25 cellular contexts compared by ENCODE assay signal in genomic region chr3:56983427-56983826, GRCh38.
"Had no signal": no experiment of that assay in that cellular context is flagged by ENCODE, and none has a peak within 500 bp of the region (broad histone marks: within the 10 kb centered on the region; RNA-seq: fewer than 3 reads in every experiment).

No MANE protein-coding gene starts in this region.

- ATAC-seq: heart left ventricle; left colon; left lung; mucosa of descending colon; naive thymus-derived CD4-positive, alpha-beta T cell; natural killer cell treated with Interleukin-12 subunit alpha and Interleukin-12 subunit beta and Interleukin-15 and Interleukin-18, amount 100 ng/mL, for 72 hours; right lobe of liver; stimulated activated naive CD8-positive, alpha-beta T cell treated with anti-CD3 and anti-CD28 coated beads, Interleukin-15, amount 100 ng/mL, for 72 hours; upper lobe of right lung had no signal

- H3K36me3 Mint-ChIP-seq: immature natural killer cell; naive thymus-derived CD4-positive, alpha-beta T cell; natural killer cell treated with Interleukin-12 subunit alpha and Interleukin-12 subunit beta and Interleukin-15 and Interleukin-18, amount 100 ng/mL, for 72 hours had no signal

- H3K4me3 ChIP-seq: heart left ventricle, left lung, lung, mucosa of descending colon, ovary, right atrium auricular region, right lobe of liver, testis, thyroid gland, transverse colon, upper lobe of right lung had no signal

- H3K27me3 ChIP-seq: heart left ventricle, left lung, ovary, right atrium auricular region, right lobe of liver, testis, thyroid gland, transverse colon, upper lobe of right lung had no signal

- H3K4me1 ChIP-seq: right lobe of liver had no signal

- H3K27me3 Mint-ChIP-seq: naive thymus-derived CD4-positive, alpha-beta T cell; natural killer cell treated with Interleukin-12 subunit alpha and Interleukin-12 subunit beta and Interleukin-15 and Interleukin-18, amount 100 ng/mL, for 72 hours; progenitor cell of endocrine pancreas; stimulated activated naive CD8-positive, alpha-beta T cell treated with anti-CD3 and anti-CD28 coated beads, Interleukin-15, amount 100 ng/mL, for 72 hours had no signal

- H3K9me3 Mint-ChIP-seq: immature natural killer cell; naive thymus-derived CD4-positive, alpha-beta T cell; natural killer cell treated with Interleukin-12 subunit alpha and Interleukin-12 subunit beta and Interleukin-15 and Interleukin-18, amount 100 ng/mL, for 72 hours; stimulated activated naive CD8-positive, alpha-beta T cell treated with anti-CD3 and anti-CD28 coated beads, Interleukin-15, amount 100 ng/mL, for 72 hours had no signal

- DNase-seq: heart left ventricle; hypothalamus; immature natural killer cell; kidney; left colon; left lung; midbrain; mucosa of descending colon; naive thymus-derived CD4-positive, alpha-beta T cell; right lobe of liver; stimulated activated CD4-positive, alpha-beta T cell treated with anti-CD3 and anti-CD28 coated beads, Interleukin-12 subunit alpha, Interleukin-12 subunit beta, amount 100 ng/mL, for 4 hours; stimulated activated CD4-positive, alpha-beta T cell treated with anti-CD3 and anti-CD28 coated beads, Interleukin-15, amount 100 ng/mL, for 24 hours; stimulated activated CD4-positive, alpha-beta T cell treated with anti-CD3 and anti-CD28 coated beads, Interleukin-2, amount 100 ng/mL, for 24 hours; stimulated activated CD4-positive, alpha-beta T cell treated with anti-CD3 and anti-CD28 coated beads, Interleukin-4, amount 100 ng/mL, for 1 hour; stimulated activated naive CD4-positive, alpha-beta T cell treated with Interleukin-2 at 50 U/mL for 16 hours; stimulated activated naive CD8-positive, alpha-beta T cell treated with anti-CD3 and anti-CD28 coated beads, Interleukin-15, amount 100 ng/mL, for 72 hours; testis; thyroid gland; transverse colon; upper lobe of right lung had no signal

- H3K4me3 Mint-ChIP-seq: immature natural killer cell; naive thymus-derived CD4-positive, alpha-beta T cell; natural killer cell treated with Interleukin-12 subunit alpha and Interleukin-12 subunit beta and Interleukin-15 and Interleukin-18, amount 100 ng/mL, for 72 hours; stimulated activated naive CD8-positive, alpha-beta T cell treated with anti-CD3 and anti-CD28 coated beads, Interleukin-15, amount 100 ng/mL, for 72 hours had no signal

- H3K27ac ChIP-seq: left lung, right atrium auricular region, right lobe of liver, transverse colon, upper lobe of right lung had no signal

- H3K27ac Mint-ChIP-seq: immature natural killer cell; progenitor cell of endocrine pancreas; stimulated activated naive CD8-positive, alpha-beta T cell treated with anti-CD3 and anti-CD28 coated beads, Interleukin-15, amount 100 ng/mL, for 72 hours had no signal

- H3K9me3 ChIP-seq: heart left ventricle, left lung, mucosa of descending colon, ovary, right atrium auricular region, right lobe of liver, testis, thyroid gland, transverse colon, upper lobe of right lung had no signal

- H3K36me3 ChIP-seq: heart left ventricle, left lung, ovary, right atrium auricular region, right lobe of liver, thyroid gland, transverse colon, upper lobe of right lung had no signal
